In the genomic region with DNA sequence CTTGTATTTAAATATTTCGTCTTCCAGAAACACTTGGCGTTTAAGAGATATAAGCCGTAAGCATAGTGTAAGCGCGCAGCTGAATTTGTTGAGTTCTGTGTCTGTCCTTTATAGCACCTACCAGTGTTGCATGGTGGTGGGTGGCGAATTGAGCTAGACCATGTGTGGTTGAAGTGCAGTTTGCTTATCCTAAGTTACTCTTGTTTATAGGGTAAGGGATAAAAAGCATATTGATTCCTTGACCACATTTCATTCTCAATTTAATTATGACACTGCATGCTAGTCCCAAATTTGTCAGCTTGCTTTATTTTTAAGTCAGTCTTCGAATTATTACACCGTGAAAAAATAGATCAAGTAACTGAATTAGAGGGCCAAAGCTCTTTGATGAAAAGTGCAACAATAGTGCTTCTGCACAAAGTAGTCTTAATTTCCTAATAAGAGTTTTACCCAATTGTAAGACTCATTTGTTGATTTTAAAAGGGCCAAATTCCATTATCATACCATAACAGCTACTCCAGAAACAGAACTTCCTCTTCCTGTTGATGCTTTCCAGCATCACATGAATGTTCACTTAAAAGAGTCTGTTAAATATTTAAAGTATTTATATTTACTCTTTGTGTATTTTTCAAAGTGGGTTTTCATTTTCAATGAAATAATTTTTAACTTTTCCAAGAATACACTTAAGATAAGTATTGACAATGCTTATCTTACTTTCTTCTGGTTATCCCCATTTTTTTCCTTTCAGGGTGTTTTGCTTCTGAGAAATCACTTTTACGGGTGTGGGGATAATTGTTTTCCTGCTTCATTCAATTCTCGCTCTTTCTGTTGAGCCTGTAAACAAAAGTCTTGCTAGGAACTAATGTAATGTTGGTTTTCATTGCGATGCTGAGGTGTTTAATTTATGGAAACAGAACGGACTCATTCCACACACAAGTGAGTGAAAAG, we compare ENCODE assay signal across 8 cellular contexts. TPM values are rescaled to one million over a fixed set of nuclear protein-coding genes. Genes with fewer than 3 reads are reported as not detected.
DNase-seq lines count a peak whose midpoint lies in the region; ATAC-seq, FAIRE-seq and TF ChIP-seq lines count a peak whose summit lies in the region.

No MANE protein-coding gene starts in this region.

- CTCF ChIA-PET in BJ (lab: Yijun Ruan, JAX) (interaction anchor here (0.6 to 1.1 kb wide), 5 partner anchors 10 to 173 kb away, joined by 3 to 4 read pairs (median 3); no protein-coding TSS in a partner anchor), HepG2 (lab: Yijun Ruan, JAX; ENCODE audit: low intra/inter-chr PET ratio, low total read pairs) (no interaction called here)

- H3K36me3 ChIP-seq in BJ (ENCODE audit: control insufficient read depth, insufficient read depth, low read length) = no peaks in the 10 kb centered on the region
- no peaks in the 10 kb centered on the region for H3K36me3 ChIP-seq in HepG2 (replicated peaks in 1 of 2; ENCODE audit: control insufficient read depth in 1 of 2, insufficient read depth in 2 of 2, low read length in 2 of 2)
- H3K36me3 ChIP-seq in upper lobe of left lung = no peaks in the 10 kb centered on the region

- peak overlapping the region; percentile 84 for H3K9ac ChIP-seq in HepG2 (ENCODE audit: insufficient read depth, low read depth, low read length)

- no peaks in the 10 kb centered on the region for H3K9me3 ChIP-seq in HepG2 (ENCODE audit: low read length)
- no peaks in the 10 kb centered on the region for H3K9me3 ChIP-seq in upper lobe of left lung

- H3K4me1 ChIP-seq in HepG2 (ENCODE audit: insufficient read depth, low read length) (peaks cover 49% of the 10 kb centered on the region), upper lobe of left lung (peaks cover 28 to 46% (median 35%) of the 10 kb centered on the region in 4 donors)

- TF ChIP-seq CTCF in BJ (IDR thresholded peaks at IDR 0.05; ENCODE audit: insufficient read depth, low read depth, low read length) (no peak), HepG2 (CRISPR knock-in tag; IDR thresholded peaks at IDR 0.05) (no peak), upper lobe of left lung (IDR thresholded peaks at IDR 0.05) (no peak)

- no peak for DNase-seq in BJ (ENCODE audit: low read depth)
- no peak for DNase-seq in HTR-8/SVneo (ENCODE audit: insufficient read length, low spot score)
- DNase-seq in amniotic epithelial cell (ENCODE audit: low read depth) = peak; percentile 54
- peak; percentile 27 for DNase-seq in HepG2 (ENCODE audit: low spot score)
- no peak for DNase-seq in upper lobe of left lung
- no peak for DNase-seq in AG08396 (ENCODE audit: low spot score)

- peaks cover 20% of the 10 kb centered on the region for H4K20me1 ChIP-seq in HepG2 (ENCODE audit: insufficient read depth, low read length)

- no peak for TF ChIP-seq RAD21 in HepG2 (CRISPR knock-in tag; IDR thresholded peaks at IDR 0.05)

- H3K4me3 ChIP-seq in BJ (ENCODE audit: low read depth, low read length) = peak overlapping the region; percentile 71
- peak overlapping the region; percentile 80 to 96 (median 86) for H3K4me3 ChIP-seq in HepG2 (replicated peaks in 1 of 3; ENCODE audit: insufficient read depth in 1 of 3, low read depth in 2 of 3, low read length in 3 of 3)
- H3K4me3 ChIP-seq in upper lobe of left lung = peak overlapping the region; percentile 68 to 87 (median 82)

- H3K79me2 ChIP-seq in HepG2 (ENCODE audit: insufficient read depth, low read length) = peaks cover 66% of the 10 kb centered on the region

- FAIRE-seq in HTR-8/SVneo (lab: Jason Lieb, UNC) (peak; percentile 52), HepG2 (lab: Jason Lieb, UNC) (no peak)

- H3K27me3 ChIP-seq in BJ (ENCODE audit: control insufficient read depth, insufficient read depth, low read length) (no peaks in the 10 kb centered on the region), HepG2 (ENCODE audit: control insufficient read depth in 1 of 2, insufficient read depth in 2 of 2, low read length in 2 of 2) (no peaks in the 10 kb centered on the region; a peak in 1 of 5 replicates), upper lobe of left lung (no peaks in the 10 kb centered on the region)

- POLR2A ChIA-PET in BJ (lab: Charles Lee) = no interaction called here
- POLR2A ChIA-PET in HepG2 (lab: Yijun Ruan, JAX) = interaction anchor here (1.0 to 2.5 kb wide), 4 partner anchors 9 to 140 kb away, joined by 3 to 10 read pairs (median 6); no protein-coding TSS in a partner anchor

- TF ChIP-seq EP300 in HepG2 (IDR thresholded peaks at IDR 0.05; ENCODE audit: low read depth in 2 of 2, low read length in 2 of 2) (no peak), HepG2 (CRISPR knock-in tag; IDR thresholded peaks at IDR 0.05; ENCODE audit: borderline replicate concordance) (no peak), upper lobe of left lung (IDR thresholded peaks at IDR 0.05) (no peak)

- BruUV-seq in HepG2 (replicated peaks; lab: Mats Ljungman, UMichigan) = TSS peak; percentile 42

- H3K4me2 ChIP-seq in HepG2 (ENCODE audit: low read depth, low read length) = peak overlapping the region; percentile 95

- no peak for TF ChIP-seq POLR2A in HepG2 (IDR thresholded peaks at IDR 0.05; ENCODE audit: insufficient read depth in 1 of 2, low read depth in 2 of 2, low read length in 2 of 2)
- TF ChIP-seq POLR2A in upper lobe of left lung (IDR thresholded peaks at IDR 0.05) = no peak

- intact Hi-C loops in HepG2 (cut with micrococcal nuclease; ENCODE audit: unreplicated experiment) = loop anchor here (5.0 kb wide), 2 partner anchors 34 to 94 kb away; no protein-coding TSS in a partner anchor

- peak overlapping the region; percentile 86 for H3K27ac ChIP-seq in HepG2 (ENCODE audit: extremely low read length, insufficient read depth, low read length)
- peak overlapping the region; percentile 94 to 99 (median 98) for H3K27ac ChIP-seq in upper lobe of left lung

- WGBS in HepG2 (ENCODE audit: low lambda C conversion rate) = 5% methylated on average over 12 of the region's 12 CpGs
- WGBS in upper lobe of left lung, 2 donors = 29 to 33% methylated on average over 12 of the region's 12 CpGs

- ATAC-seq in HepG2 = peak; percentile 36
- ATAC-seq in upper lobe of left lung (ENCODE audit: low FRiP score in 2 of 2) = no peak
- ATAC-seq in HG03342 (IDR thresholded peaks at IDR 0.05; ENCODE audit: unreplicated experiment) = no peak
- ATAC-seq in GM18868 (IDR thresholded peaks at IDR 0.05; ENCODE audit: unreplicated experiment) = no peak

- no peak overlapping the region for H2AFZ ChIP-seq in HepG2 (ENCODE audit: low read length)

- in situ Hi-C loops in HepG2 (cut with HindIII; ENCODE audit: extremely low pct_ligation_motif_present, low pct_unique_long_range_greater_than_20kb) = loop anchor here (5.0 kb wide), 1 partner anchor 54 kb away; no protein-coding TSS in a partner anchor

RNA-seq across cellular contexts. Expression of a gene that starts 2.0 kb away (rescaled TPM):
- 16.9 and 31.4 TPM in 2 replicates for polyA plus RNA-seq in BJ (2011; rRNA removed)
- polyA minus RNA-seq in BJ (2011; rRNA and poly(A)+ RNA removed) = 51.2 and 63.1 TPM in 2 replicates
- 54.4 and 72.2 TPM in 2 replicates for total RNA-seq in HepG2 (2016; rRNA removed; fragmentation: Illumina TruSeq; extraction: Trizol)
- 23.8 and 24.8 TPM in 2 replicates for total RNA-seq in HepG2 (2016; cell fraction: cytosol; rRNA removed; fragmentation: Illumina TruSeq; extraction: Trizol; ENCODE audit: low read depth)
- 51.9 and 66.9 TPM in 2 replicates for total RNA-seq in HepG2 (2016; cell fraction: insoluble cytoplasmic fraction; rRNA removed; fragmentation: Illumina TruSeq; extraction: Trizol)
- 27.8 and 29.0 TPM in 2 replicates for total RNA-seq in HepG2 (2016; cell fraction: membrane; rRNA removed; fragmentation: Illumina TruSeq; extraction: Trizol)
- 65.7 and 68.9 TPM in 2 replicates for total RNA-seq in HepG2 (2016; cell fraction: nucleus; rRNA removed; fragmentation: Illumina TruSeq; extraction: Trizol)
- 16.2 and 17.9 TPM in 2 replicates for polyA plus RNA-seq in HepG2 (2011; rRNA removed)
- 10.1 and 15.9 TPM in 2 replicates for polyA plus RNA-seq in HepG2 (2011; cell fraction: cytosol; rRNA removed)
- 18.6 and 22.0 TPM in 2 replicates for polyA plus RNA-seq in HepG2 (2011; cell fraction: nucleus; rRNA removed)
- polyA plus RNA-seq in HepG2 (2012) = 30.2 and 31.4 TPM in 2 replicates
- polyA plus RNA-seq in HepG2 (2016; cell fraction: cytosol; fragmentation: Illumina TruSeq; extraction: Trizol; ENCODE audit: low read depth) = 0.95 and 1.2 TPM in 2 replicates
- polyA plus RNA-seq in HepG2 (2016; cell fraction: insoluble cytoplasmic fraction; fragmentation: Illumina TruSeq; extraction: Trizol; ENCODE audit: low read depth) = 35.8 and 36.1 TPM in 2 replicates
- polyA plus RNA-seq in HepG2 (2016; cell fraction: membrane; fragmentation: Illumina TruSeq; extraction: Trizol; ENCODE audit: low read depth) = 5.1 and 6.3 TPM in 2 replicates
- 31.1 and 33.7 TPM in 2 replicates for polyA plus RNA-seq in HepG2 (2016; cell fraction: nucleus; fragmentation: Illumina TruSeq; extraction: Trizol; ENCODE audit: insufficient read depth, low read depth)
- polyA minus RNA-seq in HepG2 (2011; rRNA and poly(A)+ RNA removed; ENCODE audit: low replicate concordance) = 46.5 and 46.8 TPM in 2 replicates
- 52.1 and 66.1 TPM in 2 replicates for polyA minus RNA-seq in HepG2 (2011; cell fraction: cytosol; rRNA and poly(A)+ RNA removed)
- polyA minus RNA-seq in HepG2 (2011; cell fraction: nucleus; rRNA and poly(A)+ RNA removed) = 151 and 164 TPM in 2 replicates
- 100 to 1,000 TPM in 4 of 6 donors, 10 to 100 TPM in 2; 90.1 to 170 (median 106) TPM for total RNA-seq in upper lobe of left lung

RNA-seq across cellular contexts. Expression of a gene that starts 13.1 kb away (rescaled TPM):
- polyA plus RNA-seq in BJ (2011; rRNA removed) (8.0 and 9.8 TPM in 2 replicates), HepG2 (2011; rRNA removed) (7.2 and 7.6 TPM in 2 replicates)
- polyA minus RNA-seq in BJ (2011; rRNA and poly(A)+ RNA removed) = 2.8 and 4.7 TPM in 2 replicates
- total RNA-seq in HepG2 (2016; rRNA removed; fragmentation: Illumina TruSeq; extraction: Trizol) (4.1 and 6.1 TPM in 2 replicates), upper lobe of left lung (1 to 10 TPM; 1.2 to 5.4 (median 3.1) TPM)
- 9.6 and 10.5 TPM in 2 replicates for total RNA-seq in HepG2 (2016; cell fraction: cytosol; rRNA removed; fragmentation: Illumina TruSeq; extraction: Trizol; ENCODE audit: low read depth)
- total RNA-seq in HepG2 (2016; cell fraction: insoluble cytoplasmic fraction; rRNA removed; fragmentation: Illumina TruSeq; extraction: Trizol) = 3.9 and 5.8 TPM in 2 replicates
- total RNA-seq in HepG2 (2016; cell fraction: membrane; rRNA removed; fragmentation: Illumina TruSeq; extraction: Trizol) = 9.2 and 11.6 TPM in 2 replicates
- total RNA-seq in HepG2 (2016; cell fraction: nucleus; rRNA removed; fragmentation: Illumina TruSeq; extraction: Trizol) = 5.6 and 5.9 TPM in 2 replicates
- polyA plus RNA-seq in HepG2 (2011; cell fraction: cytosol; rRNA removed) = 5.8 and 7.1 TPM in 2 replicates
- 10.9 and 15.5 TPM in 2 replicates for polyA plus RNA-seq in HepG2 (2011; cell fraction: nucleus; rRNA removed)
- 3.8 and 5.5 TPM in 2 replicates for polyA plus RNA-seq in HepG2 (2012)
- polyA plus RNA-seq in HepG2 (2016; cell fraction: cytosol; fragmentation: Illumina TruSeq; extraction: Trizol; ENCODE audit: low read depth) = 12.4 and 13.2 TPM in 2 replicates
- 3.1 and 3.6 TPM in 2 replicates for polyA plus RNA-seq in HepG2 (2016; cell fraction: insoluble cytoplasmic fraction; fragmentation: Illumina TruSeq; extraction: Trizol; ENCODE audit: low read depth)
- 8.8 and 10.0 TPM in 2 replicates for polyA plus RNA-seq in HepG2 (2016; cell fraction: membrane; fragmentation: Illumina TruSeq; extraction: Trizol; ENCODE audit: low read depth)
- 10.3 and 11.4 TPM in 2 replicates for polyA plus RNA-seq in HepG2 (2016; cell fraction: nucleus; fragmentation: Illumina TruSeq; extraction: Trizol; ENCODE audit: insufficient read depth, low read depth)
- 9.7 and 11.0 TPM in 2 replicates for polyA minus RNA-seq in HepG2 (2011; rRNA and poly(A)+ RNA removed; ENCODE audit: low replicate concordance)
- polyA minus RNA-seq in HepG2 (2011; cell fraction: cytosol; rRNA and poly(A)+ RNA removed) = 2.6 and 3.7 TPM in 2 replicates
- 4.5 and 8.3 TPM in 2 replicates for polyA minus RNA-seq in HepG2 (2011; cell fraction: nucleus; rRNA and poly(A)+ RNA removed)

Comparison
In these comparisons a context has a peak if more than half of its experiments do, and no peak if none do; other contexts are left out.
1. DNase-seq: peak in amniotic epithelial cell (single experiment) and HepG2 (single experiment); none in BJ (single experiment), HTR-8/SVneo (single experiment), upper lobe of left lung (0 of 2) and AG08396 (single experiment).
2. Peak in every context shown above with its lines, with median percentiles within 50 percentile points of each other: H3K4me3 ChIP-seq.